Comparison of ENCODE assay signal across 8 cellular contexts in genomic region chr15:74598126-74598842, GRCh38. TPM values are rescaled to one million over a fixed set of nuclear protein-coding genes. Genes with fewer than 3 reads are reported as not detected.
A peak's percentile ranks its signal among the peaks of the same experiment; 100 is the strongest.
DNase-seq lines count a peak whose midpoint lies in the region; ATAC-seq and TF ChIP-seq lines count a peak whose summit lies in the region.

No MANE protein-coding gene starts in this region.

- peaks cover 20% of the 10 kb centered on the region for H3K4me1 Mint-ChIP-seq in activated CD4-positive, alpha-beta T cell treated with anti-CD3 and anti-CD28 coated beads, Interleukin-2, amount 10 ng/mL, durations not matched to agents 24 days and 14 days

- intact Hi-C loops in activated CD4-positive, alpha-beta T cell treated with anti-CD3 and anti-CD28 coated beads, Interleukin-2, amount 10 ng/mL, durations not matched to agents 24 days and 14 days (cut with micrococcal nuclease) = loop anchor here (1.0 to 2.0 kb wide), 2 partner anchors 16 to 57 kb away; partner anchors contain the start of gene ARID3B

- H3K27me3 ChIP-seq in layer of hippocampus (ENCODE audit: control insufficient read depth, insufficient read depth, low read length) = no peaks in the 10 kb centered on the region

- peak overlapping the region; percentile 98 for H3K27ac Mint-ChIP-seq in activated CD4-positive, alpha-beta T cell treated with anti-CD3 and anti-CD28 coated beads, Interleukin-2, amount 10 ng/mL, durations not matched to agents 24 days and 14 days

- peaks cover 21% of the 10 kb centered on the region for H3K36me3 Mint-ChIP-seq in activated CD4-positive, alpha-beta T cell treated with anti-CD3 and anti-CD28 coated beads, Interleukin-2, amount 10 ng/mL, durations not matched to agents 24 days and 14 days (ENCODE audit: low read depth)

- no peaks in the 10 kb centered on the region for H3K9me3 Mint-ChIP-seq in activated CD4-positive, alpha-beta T cell treated with anti-CD3 and anti-CD28 coated beads, Interleukin-2, amount 10 ng/mL, durations not matched to agents 24 days and 14 days

- TF ChIP-seq CTCF in coronary artery (IDR thresholded peaks at IDR 0.05) = no peak

- H3K27ac ChIP-seq in coronary artery (peak overlapping the region; percentile 12 to 77), layer of hippocampus (ENCODE audit: low read depth, low read length) (peak overlapping the region; percentile 93)

- H3K4me3 Mint-ChIP-seq in activated CD4-positive, alpha-beta T cell treated with anti-CD3 and anti-CD28 coated beads, Interleukin-2, amount 10 ng/mL, durations not matched to agents 24 days and 14 days = peak overlapping the region; percentile 95

- DNase-seq in NCI-H1417 (lab: John Stamatoyannopoulos, UW) = peak; percentile 87 to 91 (median 91)
- DNase-seq in NCI-H1417 treated with DMSO at 0.1 percent for 48 hours (lab: John Stamatoyannopoulos, UW) = no peak
- DNase-seq in NCI-H2196 (lab: John Stamatoyannopoulos, UW; ENCODE audit: unreplicated experiment) = peak; percentile 80
- peak; percentile 97 for DNase-seq in activated CD4-positive, alpha-beta T cell treated with anti-CD3 and anti-CD28 coated beads, Interleukin-2, amount 10 ng/mL, durations not matched to agents 24 days and 14 days
- peak; percentile 92 for DNase-seq in coronary artery (ENCODE audit: low spot score)
- peak; percentile 89 for DNase-seq in stimulated activated CD4-positive, alpha-beta T cell treated with anti-CD3 and anti-CD28 coated beads, Interleukin-1b, Interleukin-23, amount 100 ng/mL, for 48 hours

- peak; percentile 83 for ATAC-seq in HG02981 (IDR thresholded peaks at IDR 0.05; ENCODE audit: unreplicated experiment)

- no peaks in the 10 kb centered on the region for H3K27me3 Mint-ChIP-seq in activated CD4-positive, alpha-beta T cell treated with anti-CD3 and anti-CD28 coated beads, Interleukin-2, amount 10 ng/mL, durations not matched to agents 24 days and 14 days

- H3K4me3 ChIP-seq in coronary artery = peak overlapping the region; percentile 66

RNA-seq across cellular contexts. Expression of gene CLK3, which starts 17.4 kb away (rescaled TPM):
- 112 and 113 TPM in 2 replicates for total RNA-seq in activated CD4-positive, alpha-beta T cell treated with anti-CD3 and anti-CD28 coated beads, Interleukin-2, amount 10 ng/mL, durations not matched to agents 24 days and 14 days

RNA-seq across cellular contexts. Expression of gene ARID3B, which starts 57.3 kb away (rescaled TPM):
- total RNA-seq in activated CD4-positive, alpha-beta T cell treated with anti-CD3 and anti-CD28 coated beads, Interleukin-2, amount 10 ng/mL, durations not matched to agents 24 days and 14 days = 31.1 and 33.9 TPM in 2 replicates
